In the genomic region with DNA sequence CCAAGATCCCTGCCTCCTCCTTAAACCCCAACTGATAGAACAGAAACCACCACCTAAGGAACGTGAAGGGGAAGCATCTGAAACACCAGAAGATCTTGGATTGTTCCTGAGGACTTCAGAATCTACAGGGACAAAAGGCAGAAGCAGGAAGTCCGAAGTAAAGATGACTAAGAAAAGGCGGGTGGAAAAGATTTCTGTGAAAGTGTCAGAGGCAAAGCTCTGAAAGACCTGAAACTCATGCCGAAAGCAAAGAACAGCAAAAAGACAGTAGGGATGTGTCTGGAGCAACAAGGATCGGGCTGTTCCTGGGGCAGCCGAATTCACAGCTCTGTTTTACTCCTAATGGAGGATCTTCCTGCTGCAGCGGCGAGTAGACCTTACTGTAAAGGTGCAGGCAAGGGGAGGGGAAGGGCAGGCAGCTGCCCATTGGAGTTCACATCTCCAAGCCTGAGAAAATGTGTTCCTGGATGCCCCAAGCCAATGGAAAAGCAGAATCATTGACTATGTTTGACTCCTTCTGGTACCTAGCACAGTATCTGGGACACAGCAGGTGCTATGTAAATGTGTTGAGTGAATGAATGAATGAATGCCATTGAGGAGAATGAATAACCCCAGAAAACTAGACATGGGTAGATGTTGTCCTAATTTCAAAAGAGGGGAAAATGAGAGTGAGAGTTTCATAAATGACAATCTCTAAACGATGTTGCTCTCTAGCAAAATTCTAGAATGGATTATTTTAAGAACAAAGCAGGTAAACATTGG, we compare ENCODE assay signal across 1 cellular context.
TF ChIP-seq lines count a peak whose summit lies in the region.

No MANE protein-coding gene starts in this region.

TF ChIP-seq in K562, 482 proteins besides CTCF, POLR2A, EP300 and RAD21 (continued from another document and continues in another):
- TF ChIP-seq ZBTB12 (CRISPR knock-in tag; IDR thresholded peaks at IDR 0.05) (no peak), MTF1 (CRISPR knock-in tag; IDR thresholded peaks at IDR 0.05; ENCODE audit: borderline replicate concordance) (no peak), ZBTB8A (IDR thresholded peaks at IDR 0.05; ENCODE audit: partially characterized antibody) (no peak), PHF21A (IDR thresholded peaks at IDR 0.05; ENCODE audit: borderline replicate concordance, low read depth) (no peak), MAFG (tag; conservative IDR thresholded peaks at IDR 0.05) (no peak), CHD1 (IDR thresholded peaks at IDR 0.05; ENCODE audit: low read length) (peak; percentile 70), CREB1 (IDR thresholded peaks at IDR 0.05) (no peak), CREB1 (CRISPR knock-in tag; IDR thresholded peaks at IDR 0.05) (no peak), NUFIP1 (IDR thresholded peaks at IDR 0.05; ENCODE audit: partially characterized antibody) (no peak), XRCC4 (IDR thresholded peaks at IDR 0.05; ENCODE audit: extremely low read depth, insufficient read depth, insufficient read length) (no peak), TEAD1 (CRISPR knock-in tag; IDR thresholded peaks at IDR 0.05) (no peak), FOXK2 (conservative IDR thresholded peaks at IDR 0.05 in 1 of 2, IDR thresholded peaks at IDR 0.05 in 1 of 2; ENCODE audit: low read depth in 2 of 2) (no peak), HSF4 (CRISPR knock-in tag; IDR thresholded peaks at IDR 0.05; ENCODE audit: borderline replicate concordance) (no peak), RFX5 (IDR thresholded peaks at IDR 0.05; ENCODE audit: low read depth, low read length) (no peak), DACH1 (IDR thresholded peaks at IDR 0.05; ENCODE audit: partially characterized antibody) (no peak), EWSR1 (IDR thresholded peaks at IDR 0.05; ENCODE audit: borderline replicate concordance, low read depth, partially characterized antibody) (no peak), ETS2 (tag; IDR thresholded peaks at IDR 0.05; ENCODE audit: borderline replicate concordance, poor library complexity, severe bottlenecking) (no peak), SRSF1 (IDR thresholded peaks at IDR 0.05; ENCODE audit: low read depth, low read length) (no peak), TAL1 (IDR thresholded peaks at IDR 0.05) (no peak; the same call in 1 of the 2 replicates), ZNF347 (CRISPR knock-in tag; IDR thresholded peaks at IDR 0.05; ENCODE audit: low read depth) (no peak), ZNF140 (CRISPR knock-in tag; IDR thresholded peaks at IDR 0.05) (no peak), MIER1 (IDR thresholded peaks at IDR 0.05; ENCODE audit: low read depth) (peak; percentile 18; the same call in 1 of the 2 replicates), ZNF584 (CRISPR knock-in tag; IDR thresholded peaks at IDR 0.05; ENCODE audit: low read depth) (no peak), NR1H2 (CRISPR knock-in tag; IDR thresholded peaks at IDR 0.05) (no peak), SIN3B (IDR thresholded peaks at IDR 0.05; ENCODE audit: low read depth) (no peak), FOS (IDR thresholded peaks at IDR 0.05; ENCODE audit: extremely low read depth, insufficient read length) (no peak), ZNF778 (CRISPR knock-in tag; IDR thresholded peaks at IDR 0.05) (no peak), ZBTB1 (CRISPR knock-in tag; IDR thresholded peaks at IDR 0.05; ENCODE audit: borderline replicate concordance, low read depth) (peak; percentile 32; the same call in 1 of the 2 replicates), HNRNPL (IDR thresholded peaks at IDR 0.05; ENCODE audit: low read depth, low read length) (no peak), ZNF217 (CRISPR knock-in tag; IDR thresholded peaks at IDR 0.05) (no peak), SMARCA4 (IDR thresholded peaks at IDR 0.05) (peak; percentile 10), NCOA1 (IDR thresholded peaks at IDR 0.05; ENCODE audit: low read depth) (no peak), HDAC1 (IDR thresholded peaks at IDR 0.05) (peak in 1 of 2 experiments; percentile 77; a peak in 2 of 4 replicates), ELF4 (CRISPR knock-in tag; IDR thresholded peaks at IDR 0.05) (no peak), SMC3 (conservative IDR thresholded peaks at IDR 0.05; ENCODE audit: insufficient read depth, low read depth, low read length) (no peak), ZNF24 (IDR thresholded peaks at IDR 0.05) (peak; percentile 92), PHB2 (IDR thresholded peaks at IDR 0.05; ENCODE audit: low read depth) (no peak), NFE2 (IDR thresholded peaks at IDR 0.05; ENCODE audit: low read depth) (0 out of 2 replicates have a peak, but pooled peaks have one; percentile 26), ZBTB26 (CRISPR knock-in tag; IDR thresholded peaks at IDR 0.05) (peak; percentile 51; the same call in 1 of the 2 replicates), ZNF609 (CRISPR knock-in tag; IDR thresholded peaks at IDR 0.05; ENCODE audit: borderline replicate concordance) (no peak; the same call in 1 of the 2 replicates)
- TF ChIP-seq, protein P1, sequence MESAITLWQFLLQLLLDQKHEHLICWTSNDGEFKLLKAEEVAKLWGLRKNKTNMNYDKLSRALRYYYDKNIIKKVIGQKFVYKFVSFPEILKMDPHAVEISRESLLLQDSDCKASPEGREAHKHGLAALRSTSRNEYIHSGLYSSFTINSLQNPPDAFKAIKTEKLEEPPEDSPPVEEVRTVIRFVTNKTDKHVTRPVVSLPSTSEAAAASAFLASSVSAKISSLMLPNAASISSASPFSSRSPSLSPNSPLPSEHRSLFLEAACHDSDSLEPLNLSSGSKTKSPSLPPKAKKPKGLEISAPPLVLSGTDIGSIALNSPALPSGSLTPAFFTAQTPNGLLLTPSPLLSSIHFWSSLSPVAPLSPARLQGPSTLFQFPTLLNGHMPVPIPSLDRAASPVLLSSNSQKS (CRISPR knock-in tag; IDR thresholded peaks at IDR 0.05) = no peak
- TF ChIP-seq, protein P2, sequence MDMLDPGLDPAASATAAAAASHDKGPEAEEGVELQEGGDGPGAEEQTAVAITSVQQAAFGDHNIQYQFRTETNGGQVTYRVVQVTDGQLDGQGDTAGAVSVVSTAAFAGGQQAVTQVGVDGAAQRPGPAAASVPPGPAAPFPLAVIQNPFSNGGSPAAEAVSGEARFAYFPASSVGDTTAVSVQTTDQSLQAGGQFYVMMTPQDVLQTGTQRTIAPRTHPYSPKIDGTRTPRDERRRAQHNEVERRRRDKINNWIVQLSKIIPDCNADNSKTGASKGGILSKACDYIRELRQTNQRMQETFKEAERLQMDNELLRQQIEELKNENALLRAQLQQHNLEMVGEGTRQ (CRISPR knock-in tag; IDR thresholded peaks at IDR 0.05) = no peak
- TF ChIP-seq, protein P3, sequence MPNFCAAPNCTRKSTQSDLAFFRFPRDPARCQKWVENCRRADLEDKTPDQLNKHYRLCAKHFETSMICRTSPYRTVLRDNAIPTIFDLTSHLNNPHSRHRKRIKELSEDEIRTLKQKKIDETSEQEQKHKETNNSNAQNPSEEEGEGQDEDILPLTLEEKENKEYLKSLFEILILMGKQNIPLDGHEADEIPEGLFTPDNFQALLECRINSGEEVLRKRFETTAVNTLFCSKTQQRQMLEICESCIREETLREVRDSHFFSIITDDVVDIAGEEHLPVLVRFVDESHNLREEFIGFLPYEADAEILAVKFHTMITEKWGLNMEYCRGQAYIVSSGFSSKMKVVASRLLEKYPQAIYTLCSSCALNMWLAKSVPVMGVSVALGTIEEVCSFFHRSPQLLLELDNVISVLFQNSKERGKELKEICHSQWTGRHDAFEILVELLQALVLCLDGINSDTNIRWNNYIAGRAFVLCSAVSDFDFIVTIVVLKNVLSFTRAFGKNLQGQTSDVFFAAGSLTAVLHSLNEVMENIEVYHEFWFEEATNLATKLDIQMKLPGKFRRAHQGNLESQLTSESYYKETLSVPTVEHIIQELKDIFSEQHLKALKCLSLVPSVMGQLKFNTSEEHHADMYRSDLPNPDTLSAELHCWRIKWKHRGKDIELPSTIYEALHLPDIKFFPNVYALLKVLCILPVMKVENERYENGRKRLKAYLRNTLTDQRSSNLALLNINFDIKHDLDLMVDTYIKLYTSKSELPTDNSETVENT (CRISPR knock-in tag; IDR thresholded peaks at IDR 0.05) = 0 out of 2 replicates have a peak, but pooled peaks have one; percentile 13
- TF ChIP-seq, protein P4, sequence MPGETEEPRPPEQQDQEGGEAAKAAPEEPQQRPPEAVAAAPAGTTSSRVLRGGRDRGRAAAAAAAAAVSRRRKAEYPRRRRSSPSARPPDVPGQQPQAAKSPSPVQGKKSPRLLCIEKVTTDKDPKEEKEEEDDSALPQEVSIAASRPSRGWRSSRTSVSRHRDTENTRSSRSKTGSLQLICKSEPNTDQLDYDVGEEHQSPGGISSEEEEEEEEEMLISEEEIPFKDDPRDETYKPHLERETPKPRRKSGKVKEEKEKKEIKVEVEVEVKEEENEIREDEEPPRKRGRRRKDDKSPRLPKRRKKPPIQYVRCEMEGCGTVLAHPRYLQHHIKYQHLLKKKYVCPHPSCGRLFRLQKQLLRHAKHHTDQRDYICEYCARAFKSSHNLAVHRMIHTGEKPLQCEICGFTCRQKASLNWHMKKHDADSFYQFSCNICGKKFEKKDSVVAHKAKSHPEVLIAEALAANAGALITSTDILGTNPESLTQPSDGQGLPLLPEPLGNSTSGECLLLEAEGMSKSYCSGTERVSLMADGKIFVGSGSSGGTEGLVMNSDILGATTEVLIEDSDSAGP (CRISPR knock-in tag; IDR thresholded peaks at IDR 0.05) = no peak
- TF ChIP-seq, protein P5, sequence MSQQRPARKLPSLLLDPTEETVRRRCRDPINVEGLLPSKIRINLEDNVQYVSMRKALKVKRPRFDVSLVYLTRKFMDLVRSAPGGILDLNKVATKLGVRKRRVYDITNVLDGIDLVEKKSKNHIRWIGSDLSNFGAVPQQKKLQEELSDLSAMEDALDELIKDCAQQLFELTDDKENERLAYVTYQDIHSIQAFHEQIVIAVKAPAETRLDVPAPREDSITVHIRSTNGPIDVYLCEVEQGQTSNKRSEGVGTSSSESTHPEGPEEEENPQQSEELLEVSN (IDR thresholded peaks at IDR 0.05; ENCODE audit: borderline replicate concordance in 1 of 2, extremely low read depth in 1 of 2, insufficient read depth in 1 of 2, insufficient read length in 1 of 2, low read depth in 1 of 2, low read length in 1 of 2, poor library complexity in 1 of 2, severe bottlenecking in 1 of 2) = no peak
- TF ChIP-seq, protein P6, sequence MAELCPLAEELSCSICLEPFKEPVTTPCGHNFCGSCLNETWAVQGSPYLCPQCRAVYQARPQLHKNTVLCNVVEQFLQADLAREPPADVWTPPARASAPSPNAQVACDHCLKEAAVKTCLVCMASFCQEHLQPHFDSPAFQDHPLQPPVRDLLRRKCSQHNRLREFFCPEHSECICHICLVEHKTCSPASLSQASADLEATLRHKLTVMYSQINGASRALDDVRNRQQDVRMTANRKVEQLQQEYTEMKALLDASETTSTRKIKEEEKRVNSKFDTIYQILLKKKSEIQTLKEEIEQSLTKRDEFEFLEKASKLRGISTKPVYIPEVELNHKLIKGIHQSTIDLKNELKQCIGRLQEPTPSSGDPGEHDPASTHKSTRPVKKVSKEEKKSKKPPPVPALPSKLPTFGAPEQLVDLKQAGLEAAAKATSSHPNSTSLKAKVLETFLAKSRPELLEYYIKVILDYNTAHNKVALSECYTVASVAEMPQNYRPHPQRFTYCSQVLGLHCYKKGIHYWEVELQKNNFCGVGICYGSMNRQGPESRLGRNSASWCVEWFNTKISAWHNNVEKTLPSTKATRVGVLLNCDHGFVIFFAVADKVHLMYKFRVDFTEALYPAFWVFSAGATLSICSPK (IDR thresholded peaks at IDR 0.05; ENCODE audit: borderline replicate concordance) = no peak
- TF ChIP-seq, protein P7, sequence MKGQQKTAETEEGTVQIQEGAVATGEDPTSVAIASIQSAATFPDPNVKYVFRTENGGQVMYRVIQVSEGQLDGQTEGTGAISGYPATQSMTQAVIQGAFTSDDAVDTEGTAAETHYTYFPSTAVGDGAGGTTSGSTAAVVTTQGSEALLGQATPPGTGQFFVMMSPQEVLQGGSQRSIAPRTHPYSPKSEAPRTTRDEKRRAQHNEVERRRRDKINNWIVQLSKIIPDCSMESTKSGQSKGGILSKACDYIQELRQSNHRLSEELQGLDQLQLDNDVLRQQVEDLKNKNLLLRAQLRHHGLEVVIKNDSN (CRISPR knock-in tag; IDR thresholded peaks at IDR 0.05) = no peak
